In genomic region chr22:23837911-23838685, GRCh38 we compare ENCODE assay signal across 7 cellular contexts.
DNase-seq lines count a peak whose midpoint lies in the region; ATAC-seq lines count a peak whose summit lies in the region.

No MANE protein-coding gene starts in this region.

- peak overlapping the region in 1 of 2 donors; percentile 47 for H3K9ac ChIP-seq in mucosa of rectum (ENCODE audit: low read depth in 1 of 2, low read length in 2 of 2)

- H3K4me1 Mint-ChIP-seq in activated naive CD4-positive, alpha-beta T cell treated with anti-CD3 and anti-CD28 coated beads, Interleukin-2, amount 50 U/mL, for 24 hours = peaks cover 18% of the 10 kb centered on the region

- peak overlapping the region in 1 of 2 donors; percentile 58 for H3K27ac ChIP-seq in mucosa of rectum (ENCODE audit: low read depth in 2 of 2, low read length in 2 of 2)

- H3K27ac Mint-ChIP-seq in activated naive CD4-positive, alpha-beta T cell treated with anti-CD3 and anti-CD28 coated beads, Interleukin-2, amount 50 U/mL, for 24 hours = peak overlapping the region; percentile 91

- no peaks in the 10 kb centered on the region for H3K9me3 ChIP-seq in mucosa of rectum (ENCODE audit: control insufficient read depth in 2 of 2, low read length in 2 of 2)

- no peaks in the 10 kb centered on the region for H3K9me3 Mint-ChIP-seq in activated naive CD4-positive, alpha-beta T cell treated with anti-CD3 and anti-CD28 coated beads, Interleukin-2, amount 50 U/mL, for 24 hours

- peak overlapping the region; percentile 67 to 71 for H3K4me3 ChIP-seq in mucosa of rectum (ENCODE audit: low read length in 2 of 2)

- H3K36me3 ChIP-seq in mucosa of rectum (ENCODE audit: control insufficient read depth in 2 of 2, insufficient read depth in 2 of 2, low read length in 2 of 2) = peaks cover 28 to 34% of the 10 kb centered on the region in 2 donors

- no peaks in the 10 kb centered on the region for H3K27me3 ChIP-seq in mucosa of rectum (ENCODE audit: control insufficient read depth in 2 of 2, insufficient read depth in 2 of 2, low read length in 2 of 2)

- ATAC-seq in GM18861 (IDR thresholded peaks at IDR 0.05; ENCODE audit: unreplicated experiment) (peak; percentile 5), HG03045 (IDR thresholded peaks at IDR 0.05; ENCODE audit: unreplicated experiment) (peak; percentile 1)

- H3K4me3 Mint-ChIP-seq in activated naive CD4-positive, alpha-beta T cell treated with anti-CD3 and anti-CD28 coated beads, Interleukin-2, amount 50 U/mL, for 24 hours = peak overlapping the region; percentile 90

- DNase-seq in NCI-H524 (lab: John Stamatoyannopoulos, UW) = no peak
- DNase-seq in HuH-7.5 (ENCODE audit: low spot score) = no peak
- no peak for DNase-seq in iPS-NIHi11 (ENCODE audit: low spot score)

- H3K36me3 Mint-ChIP-seq in activated naive CD4-positive, alpha-beta T cell treated with anti-CD3 and anti-CD28 coated beads, Interleukin-2, amount 50 U/mL, for 24 hours = no peaks in the 10 kb centered on the region

- peaks cover 8 to 9% of the 10 kb centered on the region in 2 donors for H3K4me1 ChIP-seq in mucosa of rectum (ENCODE audit: control insufficient read depth in 2 of 2, insufficient read depth in 2 of 2, low read length in 2 of 2)

- H3K27me3 Mint-ChIP-seq in activated naive CD4-positive, alpha-beta T cell treated with anti-CD3 and anti-CD28 coated beads, Interleukin-2, amount 50 U/mL, for 24 hours = no peaks in the 10 kb centered on the region
